Comparison of ENCODE assay signal across 30 cellular contexts in the genomic region with DNA sequence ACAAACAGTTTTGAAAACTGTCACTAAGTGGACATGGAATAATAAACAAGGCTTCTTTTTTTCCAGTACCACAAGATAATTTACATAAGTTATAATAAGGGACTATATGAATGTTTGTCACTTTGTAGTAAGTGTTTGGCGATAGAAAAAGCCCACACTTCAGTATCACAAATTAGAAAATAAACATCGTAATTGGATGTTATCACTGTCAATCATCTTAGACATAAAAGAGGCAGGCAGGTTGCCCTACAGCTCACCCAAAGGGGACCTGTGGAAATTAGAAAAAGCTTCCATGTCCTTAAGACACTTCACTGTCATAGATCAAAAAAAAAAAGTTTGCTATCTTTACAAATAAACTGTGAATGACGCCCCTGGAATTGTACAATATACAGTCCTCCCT.
"Had no signal": no experiment of that assay in that cellular context is flagged by ENCODE, and none has a peak within 500 bp of the region (broad histone marks: within the 10 kb centered on the region; RNA-seq: fewer than 3 reads in every experiment).

No MANE protein-coding gene starts in this region.

- FAIRE-seq: colon, islet of Langerhans, urothelium cell line had no signal

- H3K27me3 ChIP-seq: adrenal gland, breast epithelium, gastrocnemius medialis, stomach, testis, transverse colon had no signal

- H3K9me3 Mint-ChIP-seq: activated naive CD4-positive, alpha-beta T cell treated with anti-CD3 and anti-CD28 coated beads for 36 hours; activated naive CD8-positive, alpha-beta T cell treated with anti-CD3 and anti-CD28 coated beads for 36 hours; central memory CD8-positive, alpha-beta T cell; natural killer cell treated with Interleukin-12 subunit alpha and Interleukin-12 subunit beta and Interleukin-15 and Interleukin-18, amount 100 ng/mL, for 72 hours had no signal

- ATAC-seq: activated CD4-positive, CD25-positive, alpha-beta regulatory T cell treated with anti-CD3 and anti-CD28 coated beads, Interleukin-2, amount 50 U/mL, for 24 hours; gastrocnemius medialis; left ventricle myocardium superior; mucosa of descending colon; natural killer cell treated with Interleukin-12 subunit alpha and Interleukin-12 subunit beta and Interleukin-15 and Interleukin-18, amount 100 ng/mL, for 72 hours; right cardiac atrium; stimulated activated naive B cell treated with anti-CD40 and anti-IgM and Interleukin-4, amounts not matched to agents 10 μg/mL and 1 μg/mL and 100 μg/mL, for 72 hours had no signal

- H3K9me3 ChIP-seq: adrenal gland, breast epithelium, gastrocnemius medialis, mucosa of descending colon, stomach, testis, transverse colon had no signal

- H3K4me1 ChIP-seq: testis had no signal

- DNase-seq: activated CD4-positive, alpha-beta T cell treated with anti-CD3 and anti-CD28 coated beads for 48 hours; activated CD4-positive, alpha-beta T cell treated with anti-CD3 and anti-CD28 coated beads, Interleukin-2, amount 50 U/mL, for 48 hours; activated CD8-positive, alpha-beta memory T cell treated with anti-CD3 and anti-CD28 coated beads for 24 hours; activated effector memory CD4-positive, alpha-beta T cell treated with Interleukin-2 at 50 U/mL for 16 hours; activated naive CD4-positive, alpha-beta T cell treated with anti-CD3 and anti-CD28 coated beads for 36 hours; activated naive CD8-positive, alpha-beta T cell treated with anti-CD3 and anti-CD28 coated beads for 36 hours; adrenal gland; dermis blood vessel endothelial cell; effector CD8-positive, alpha-beta T cell; gastrocnemius medialis; glutamatergic neuron; left ventricle myocardium superior; mucosa of descending colon; posterior cingulate gyrus; right cardiac atrium; stimulated activated CD4-positive, alpha-beta T cell treated with anti-CD3 and anti-CD28 coated beads, Interleukin-15, amount 100 ng/mL, for 24 hours; stimulated activated CD4-positive, alpha-beta T cell treated with anti-CD3 and anti-CD28 coated beads, Interleukin-2, amount 100 ng/mL, for 24 hours; stimulated activated naive B cell treated with anti-CD40 and anti-IgM and Interleukin-4, amounts not matched to agents 10 μg/mL and 1 μg/mL and 100 μg/mL, for 72 hours; stomach; T1000; testis; transverse colon; WERI-Rb-1 had no signal

- H3K27ac ChIP-seq: adrenal gland, breast epithelium, gastrocnemius medialis, stomach, testis, transverse colon, WERI-Rb-1 had no signal

- H3K36me3 ChIP-seq: adrenal gland, breast epithelium, gastrocnemius medialis, stomach, transverse colon had no signal

- H3K27ac Mint-ChIP-seq: activated naive CD4-positive, alpha-beta T cell treated with anti-CD3 and anti-CD28 coated beads for 36 hours; activated naive CD8-positive, alpha-beta T cell treated with anti-CD3 and anti-CD28 coated beads for 36 hours; natural killer cell treated with Interleukin-12 subunit alpha and Interleukin-12 subunit beta and Interleukin-15 and Interleukin-18, amount 100 ng/mL, for 72 hours had no signal

- H3K4me3 ChIP-seq: adrenal gland, breast epithelium, gastrocnemius medialis, mucosa of descending colon, stomach, testis, transverse colon had no signal

- H3K4me3 Mint-ChIP-seq: activated naive CD4-positive, alpha-beta T cell treated with anti-CD3 and anti-CD28 coated beads for 36 hours; activated naive CD8-positive, alpha-beta T cell treated with anti-CD3 and anti-CD28 coated beads for 36 hours; central memory CD8-positive, alpha-beta T cell; natural killer cell treated with Interleukin-12 subunit alpha and Interleukin-12 subunit beta and Interleukin-15 and Interleukin-18, amount 100 ng/mL, for 72 hours; stimulated activated naive B cell treated with anti-CD40 and anti-IgM and Interleukin-4, amounts not matched to agents 10 μg/mL and 1 μg/mL and 100 μg/mL, for 72 hours had no signal
